In genomic region chr10:8454357-8454756, GRCh38 we compare ENCODE assay signal across 23 cellular contexts.
A peak's percentile ranks its signal among the peaks of the same experiment; 100 is the strongest.
DNase-seq lines count a peak whose midpoint lies in the region; ATAC-seq and TF ChIP-seq lines count a peak whose summit lies in the region.
"Had no signal": no experiment of that assay in that cellular context is flagged by ENCODE, and none has a peak within 500 bp of the region (broad histone marks: within the 10 kb centered on the region; RNA-seq: fewer than 3 reads in every experiment).

No MANE protein-coding gene starts in this region.

- peaks cover 0 to 2% (median 0%) of the 10 kb centered on the region in 3 experiments for H3K27me3 ChIP-seq in neuronal stem cell (ENCODE audit: control insufficient read depth in 3 of 3, insufficient read depth in 3 of 3, low read depth in 1 of 3, low read length in 3 of 3)
- no peaks in the 10 kb centered on the region for H3K27me3 ChIP-seq in ascending aorta
- H3K27me3 ChIP-seq: BE2C had no signal

- H3K4me1 Mint-ChIP-seq in activated naive CD4-positive, alpha-beta T cell treated with anti-CD3 and anti-CD28 coated beads, Interleukin-2, amount 50 U/mL, for 24 hours: peaks cover 4% of the 10 kb centered on the region
- H3K4me1 Mint-ChIP-seq in activated naive CD4-positive, alpha-beta T cell treated with anti-CD3 and anti-CD28 coated beads, Interleukin-2, amount 10 ng/mL, durations not matched to agents 7 days and 5 days: no peaks in the 10 kb centered on the region
- H3K4me1 Mint-ChIP-seq: CD14-positive monocyte, IgD-negative memory B cell had no signal

- no peak overlapping the region for H4K91ac ChIP-seq in neuronal stem cell (ENCODE audit: low read depth, low read length, poor library complexity)

- H3K4me2 ChIP-seq in neuronal stem cell (ENCODE audit: insufficient read depth, low read length, poor library complexity, severe bottlenecking): no peak overlapping the region
- H3K4me2 ChIP-seq: GM23338, KMS-11, SK-N-SH had no signal

- peaks cover 6% of the 10 kb centered on the region for H3K27me3 Mint-ChIP-seq in activated naive CD4-positive, alpha-beta T cell treated with anti-CD3 and anti-CD28 coated beads, Interleukin-2, amount 50 U/mL, for 24 hours
- peaks cover 45% of the 10 kb centered on the region for H3K27me3 Mint-ChIP-seq in activated naive CD4-positive, alpha-beta T cell treated with anti-CD3 and anti-CD28 coated beads, Interleukin-2, amount 10 ng/mL, durations not matched to agents 7 days and 5 days
- H3K27me3 Mint-ChIP-seq: IgD-negative memory B cell had no signal

- H3K36me3 ChIP-seq in neuronal stem cell (replicated peaks in 1 of 2; ENCODE audit: control insufficient read depth in 2 of 2, insufficient read depth in 2 of 2, low read length in 2 of 2) (no peaks in the 10 kb centered on the region), ascending aorta (no peaks in the 10 kb centered on the region)
- H3K36me3 ChIP-seq: BE2C had no signal

- no peak overlapping the region for H4K8ac ChIP-seq in neuronal stem cell (ENCODE audit: low read depth, low read length)

- intact Hi-C loops in ascending aorta (cut with DNase I): no loop called here

- no peak overlapping the region for H3K14ac ChIP-seq in neuronal stem cell (ENCODE audit: low read length)

- H3K4me3 Mint-ChIP-seq in activated naive CD4-positive, alpha-beta T cell treated with anti-CD3 and anti-CD28 coated beads, Interleukin-2, amount 50 U/mL, for 24 hours: no peak overlapping the region
- no peak overlapping the region for H3K4me3 Mint-ChIP-seq in activated naive CD4-positive, alpha-beta T cell treated with anti-CD3 and anti-CD28 coated beads, Interleukin-2, amount 10 ng/mL, durations not matched to agents 7 days and 5 days
- H3K4me3 Mint-ChIP-seq: CD14-positive monocyte, GM23338, H9, IgD-negative memory B cell had no signal

- no peak overlapping the region for H2BK15ac ChIP-seq in neuronal stem cell (ENCODE audit: low read length)

- H3K23ac ChIP-seq in neuronal stem cell (ENCODE audit: low read depth, low read length, poor library complexity): no peak overlapping the region

- no peaks in the 10 kb centered on the region for H3K4me1 ChIP-seq in neuronal stem cell (ENCODE audit: control insufficient read depth in 2 of 2, insufficient read depth in 1 of 2, low read depth in 1 of 2, low read length in 2 of 2)
- H3K4me1 ChIP-seq in ascending aorta: no peaks in the 10 kb centered on the region
- H3K4me1 ChIP-seq: BE2C had no signal

- H3K79me1 ChIP-seq in neuronal stem cell (ENCODE audit: low read depth, low read length): no peaks in the 10 kb centered on the region

- H2AFZ ChIP-seq in neuronal stem cell (ENCODE audit: low read length): no peak overlapping the region

- TF ChIP-seq CTCF in epithelial cell of esophagus (IDR thresholded peaks at IDR 0.05; ENCODE audit: insufficient read depth, low read depth, low read length, missing control alignments): no peak
- no peak for TF ChIP-seq CTCF in ascending aorta (IDR thresholded peaks at IDR 0.05)

- H3K27ac ChIP-seq in neuronal stem cell (replicated peaks; ENCODE audit: low read length) (no peak overlapping the region), ascending aorta (no peak overlapping the region)
- H3K27ac ChIP-seq: 22Rv1, KMS-11 had no signal

- no peak overlapping the region for H3K18ac ChIP-seq in neuronal stem cell (ENCODE audit: low read length)

- peak overlapping the region; percentile 25 for H3K27ac Mint-ChIP-seq in activated naive CD4-positive, alpha-beta T cell treated with anti-CD3 and anti-CD28 coated beads, Interleukin-2, amount 50 U/mL, for 24 hours
- H3K27ac Mint-ChIP-seq in activated naive CD4-positive, alpha-beta T cell treated with anti-CD3 and anti-CD28 coated beads, Interleukin-2, amount 10 ng/mL, durations not matched to agents 7 days and 5 days: no peak overlapping the region
- H3K27ac Mint-ChIP-seq: CD14-positive monocyte, GM23338, IgD-negative memory B cell had no signal

- no peak overlapping the region for H2AK5ac ChIP-seq in neuronal stem cell (ENCODE audit: low read depth, low read length)

- H2BK120ac ChIP-seq in neuronal stem cell (ENCODE audit: low read depth, low read length): no peak overlapping the region

- peak overlapping the region; percentile 35 for H3K9ac ChIP-seq in neuronal stem cell (ENCODE audit: low read depth, low read length, poor library complexity)
- H3K9ac ChIP-seq: KMS-11, SK-N-SH had no signal

- no peaks in the 10 kb centered on the region for H3K36me3 Mint-ChIP-seq in activated naive CD4-positive, alpha-beta T cell treated with anti-CD3 and anti-CD28 coated beads, Interleukin-2, amount 50 U/mL, for 24 hours
- H3K36me3 Mint-ChIP-seq in activated naive CD4-positive, alpha-beta T cell treated with anti-CD3 and anti-CD28 coated beads, Interleukin-2, amount 10 ng/mL, durations not matched to agents 7 days and 5 days: no peaks in the 10 kb centered on the region
- H3K36me3 Mint-ChIP-seq: CD14-positive monocyte, IgD-negative memory B cell had no signal

- no peak overlapping the region for H3K4ac ChIP-seq in neuronal stem cell (ENCODE audit: low read length)

- ATAC-seq in HG03354 (IDR thresholded peaks at IDR 0.05; ENCODE audit: poor library complexity, severe bottlenecking, unreplicated experiment) (no peak), HG03432 (IDR thresholded peaks at IDR 0.05; ENCODE audit: unreplicated experiment) (no peak)
- ATAC-seq: GM23338 had no signal

- H3K9me3 ChIP-seq in neuronal stem cell (replicated peaks in 1 of 2; ENCODE audit: control insufficient read depth in 2 of 2, insufficient read depth in 1 of 2, low read depth in 1 of 2, low read length in 2 of 2) (peaks cover 0 to 3% of the 10 kb centered on the region in 2 donors), ascending aorta (no peaks in the 10 kb centered on the region)
- H3K9me3 ChIP-seq: BE2C, SK-N-SH had no signal

- H2BK12ac ChIP-seq in neuronal stem cell (ENCODE audit: low read length): no peak overlapping the region

- CTCF ChIA-PET in activated naive CD4-positive, alpha-beta T cell treated with anti-CD3 and anti-CD28 coated beads, Interleukin-2, amount 10 ng/mL, durations not matched to agents 7 days and 5 days (lab: Charles Lee): interaction anchor here (1.0 kb wide), 1 partner anchor 75 kb away, joined by 3 read pairs; no protein-coding TSS in a partner anchor

- no peak for DNase-seq in activated naive CD4-positive, alpha-beta T cell treated with anti-CD3 and anti-CD28 coated beads, Interleukin-2, amount 10 ng/mL, durations not matched to agents 7 days and 5 days
- DNase-seq in epithelial cell of esophagus (ENCODE audit: low read depth) (peak; percentile 59), neuronal stem cell (ENCODE audit: low spot score) (no peak), ascending aorta (ENCODE audit: low spot score in 2 of 2) (no peak), HPDE6-E6E7 (ENCODE audit: extremely low spot score) (no peak)
- DNase-seq: BE2C, H9, NCI-H1092, NCI-H1417 treated with DMSO at 0.1 percent for 48 hours, NCI-H187, NCI-H2171 treated with DMSO at 0.1 percent for 48 hours, NCI-H345, NCI-H524, NCI-H774, SK-N-SH had no signal

- no peaks in the 10 kb centered on the region for H3K9me3 Mint-ChIP-seq in activated naive CD4-positive, alpha-beta T cell treated with anti-CD3 and anti-CD28 coated beads, Interleukin-2, amount 50 U/mL, for 24 hours
- H3K9me3 Mint-ChIP-seq in activated naive CD4-positive, alpha-beta T cell treated with anti-CD3 and anti-CD28 coated beads, Interleukin-2, amount 10 ng/mL, durations not matched to agents 7 days and 5 days: no peaks in the 10 kb centered on the region

- no peak overlapping the region for H2BK5ac ChIP-seq in neuronal stem cell (ENCODE audit: low read length)

- no CpG with 5 or more reads among the region's 3 CpGs for WGBS in neuronal stem cell (ENCODE audit: extremely low coverage in 2 of 2, insufficient read length in 2 of 2, insufficient replicate concordance in 1 of 2), 2 donors

- H3K4me3 ChIP-seq in epithelial cell of esophagus (ENCODE audit: low read length) (no peak overlapping the region), neuronal stem cell (ENCODE audit: low read length in 2 of 2) (no peak overlapping the region), ascending aorta (no peak overlapping the region)
- H3K4me3 ChIP-seq: GM23338 had no signal
